Comparison of ENCODE assay signal across 13 cellular contexts in genomic region chr10:131921191-131921590, GRCh38. TPM values are rescaled to one million over a fixed set of nuclear protein-coding genes. Genes with fewer than 3 reads are reported as not detected.
DNase-seq lines count a peak whose midpoint lies in the region; ATAC-seq, FAIRE-seq and TF ChIP-seq lines count a peak whose summit lies in the region.
"Had no signal": no experiment of that assay in that cellular context is flagged by ENCODE, and none has a peak within 500 bp of the region (broad histone marks: within the 10 kb centered on the region; RNA-seq: fewer than 3 reads in every experiment).

No MANE protein-coding gene starts in this region.

- DNase-seq in CD4-positive, alpha-beta T cell, result no peak
- DNase-seq in kidney (peak; percentile 49), GOT3 (lab: John Stamatoyannopoulos, UW) (no peak), A172 (ENCODE audit: low spot score) (no peak)
- no peak for DNase-seq in activated effector memory CD4-positive, alpha-beta T cell treated with anti-CD3 and anti-CD28 coated beads, Interleukin-2, amount 50 U/mL, for 16 hours
- DNase-seq in activated effector memory CD4-positive, alpha-beta T cell treated with Interleukin-2 at 50 U/mL for 16 hours, result no peak
- DNase-seq: COR-L47, NCI-H2081 had no signal

- peaks cover 14% of the 10 kb centered on the region for H3K9me3 ChIP-seq in CD4-positive, alpha-beta T cell (ENCODE audit: control insufficient read depth, low read length)
- H3K9me3 ChIP-seq in kidney (ENCODE audit: control insufficient read depth in 1 of 2, low read length in 2 of 2), result peaks cover 0 to 5% of the 10 kb centered on the region in 2 donors

- no peak for TF ChIP-seq CTCF in CD4-positive, alpha-beta T cell (IDR thresholded peaks at IDR 0.05)
- no peak for TF ChIP-seq CTCF in kidney (IDR thresholded peaks at IDR 0.05; ENCODE audit: borderline replicate concordance, extremely low read depth, insufficient read depth)

- H3K4me1 ChIP-seq in kidney (ENCODE audit: control insufficient read depth in 1 of 2, insufficient read depth in 1 of 2, low read depth in 1 of 2, low read length in 2 of 2), result peaks cover 5 to 11% of the 10 kb centered on the region in 2 donors

- no peak for ATAC-seq in CD4-positive, alpha-beta T cell (ENCODE audit: poor library complexity)
- ATAC-seq in GM21360 (IDR thresholded peaks at IDR 0.05; ENCODE audit: unreplicated experiment), result peak; percentile 82
- peak; percentile 87 for ATAC-seq in HG03442 (IDR thresholded peaks at IDR 0.05; ENCODE audit: unreplicated experiment)
- ATAC-seq: left lobe of liver had no signal

- no peak overlapping the region for H3K4me3 Mint-ChIP-seq in CD4-positive, alpha-beta T cell

- no peak overlapping the region for H3K4me3 ChIP-seq in kidney (ENCODE audit: low read length in 2 of 2)

- H3K36me3 Mint-ChIP-seq in CD4-positive, alpha-beta T cell (ENCODE audit: low read depth), result peaks cover 23% of the 10 kb centered on the region

- H3K9ac ChIP-seq in kidney (ENCODE audit: low read length in 2 of 2), result no peak overlapping the region

- intact Hi-C loops in CD4-positive, alpha-beta T cell (cut with DNase I, micrococcal nuclease), result no loop called here
- intact Hi-C loops in kidney (cut with DNase I), result no loop called here

- H3K27ac Mint-ChIP-seq in CD4-positive, alpha-beta T cell, result peak overlapping the region; percentile 68
- H3K27ac Mint-ChIP-seq: activated T-helper 2 cell treated with anti-CD3 and anti-CD28 coated beads, Interferon-gamma antibody, Interleukin-2, Interleukin-4, amounts not matched to agents 10 μg/mL and 5 μg/mL and 100 μg/mL, durations not matched to agents 14 hours and 24 hours and 36 hours had no signal

- H3K4me1 Mint-ChIP-seq in CD4-positive, alpha-beta T cell (ENCODE audit: low read depth), result peaks cover 74% of the 10 kb centered on the region

- no peak for FAIRE-seq in kidney (lab: Jason Lieb, UNC)

- H3K9me3 Mint-ChIP-seq in CD4-positive, alpha-beta T cell, result peaks cover 6% of the 10 kb centered on the region

- POLR2A ChIA-PET in CD4-positive, alpha-beta T cell (lab: Charles Lee), result no interaction called here

- H3K27ac ChIP-seq in CD4-positive, alpha-beta T cell (ENCODE audit: low read depth, low read length), result no peak overlapping the region
- H3K27ac ChIP-seq in kidney (ENCODE audit: low read depth in 2 of 2, low read length in 2 of 2), result no peak overlapping the region
- H3K27ac ChIP-seq: HL-60 had no signal

- CTCF ChIA-PET in CD4-positive, alpha-beta T cell (lab: Charles Lee), result no interaction called here

- H3K27me3 ChIP-seq in CD4-positive, alpha-beta T cell (ENCODE audit: control insufficient read depth, insufficient read depth, low read length), result no peaks in the 10 kb centered on the region

- no peaks in the 10 kb centered on the region for H3K36me3 ChIP-seq in kidney (ENCODE audit: control insufficient read depth in 1 of 2, insufficient read depth in 2 of 2, low read length in 2 of 2)

- H3K27me3 Mint-ChIP-seq in CD4-positive, alpha-beta T cell, result no peaks in the 10 kb centered on the region

RNA-seq across cellular contexts. Expression of gene PPP2R2D, which starts 20.4 kb away (rescaled TPM):
- 10 to 100 TPM; 32.6 to 32.9 TPM for total RNA-seq in CD4-positive, alpha-beta T cell
- total RNA-seq in kidney, result 28.3 TPM
- 34.8 TPM for polyA plus RNA-seq in kidney (ENCODE audit: insufficient read depth, low read depth, low replicate concordance)
- 21.3 and 22.7 TPM in 2 replicates for total RNA-seq in A172 (2014; rRNA removed; shearing (Covaris generic))
